In genomic region chr3:184602406-184603155, GRCh38 we compare ENCODE assay signal across 9 cellular contexts. TPM values are rescaled to one million over a fixed set of nuclear protein-coding genes. Genes with fewer than 3 reads are reported as not detected.
DNase-seq lines count a peak whose midpoint lies in the region; ATAC-seq and TF ChIP-seq lines count a peak whose summit lies in the region.
"Had no signal": no experiment of that assay in that cellular context is flagged by ENCODE, and none has a peak within 500 bp of the region (broad histone marks: within the 10 kb centered on the region; RNA-seq: fewer than 3 reads in every experiment).

No MANE protein-coding gene starts in this region.

- no peak for TF ChIP-seq CTCF in body of pancreas (IDR thresholded peaks at IDR 0.05)
- no peak for TF ChIP-seq CTCF in lower lobe of right lung (IDR thresholded peaks at IDR 0.05)
- TF ChIP-seq CTCF in type B pancreatic cell (conservative IDR thresholded peaks at IDR 0.05), result no peak

- H3K36me3 ChIP-seq in body of pancreas (replicated peaks in 1 of 2; ENCODE audit: insufficient read depth in 1 of 2, low read depth in 2 of 2) (no peaks in the 10 kb centered on the region), lower lobe of right lung (no peaks in the 10 kb centered on the region)

- no peaks in the 10 kb centered on the region for H3K9me3 ChIP-seq in body of pancreas
- no peaks in the 10 kb centered on the region for H3K9me3 ChIP-seq in lower lobe of right lung

- no peak overlapping the region for H3K27ac Mint-ChIP-seq in activated naive CD8-positive, alpha-beta T cell
- no peak overlapping the region for H3K27ac Mint-ChIP-seq in activated naive CD8-positive, alpha-beta T cell treated with anti-CD3 and anti-CD28 coated beads for 36 hours
- peak overlapping the region; percentile 75 for H3K27ac Mint-ChIP-seq in type B pancreatic cell

- no peak for DNase-seq in activated naive CD8-positive, alpha-beta T cell treated with anti-CD3 and anti-CD28 coated beads for 36 hours
- DNase-seq in body of pancreas (no peak), lower lobe of right lung (no peak), type B pancreatic cell (ENCODE audit: extremely low spot score, unreplicated experiment) (no peak), middle frontal gyrus (ENCODE audit: extremely low spot score, low spot score) (no peak)
- no peak for DNase-seq in activated CD4-positive, alpha-beta T cell treated with anti-CD3 and anti-CD28 coated beads, Interleukin-2, amount 50 U/mL, for 48 hours
- DNase-seq: AML-193 had no signal

- H3K27me3 ChIP-seq in body of pancreas (no peaks in the 10 kb centered on the region), lower lobe of right lung (ENCODE audit: low read depth) (peaks cover 42% of the 10 kb centered on the region)

- H3K27ac ChIP-seq in body of pancreas (no peak overlapping the region), lower lobe of right lung (no peak overlapping the region)

- no peak for TF ChIP-seq POLR2A in body of pancreas (IDR thresholded peaks at IDR 0.05)

- no peak overlapping the region for H3K4me3 ChIP-seq in body of pancreas
- peak overlapping the region; percentile 25 for H3K4me3 ChIP-seq in lower lobe of right lung

- H3K36me3 Mint-ChIP-seq in activated naive CD8-positive, alpha-beta T cell, result no peaks in the 10 kb centered on the region
- H3K36me3 Mint-ChIP-seq in activated naive CD8-positive, alpha-beta T cell treated with anti-CD3 and anti-CD28 coated beads for 36 hours, result no peaks in the 10 kb centered on the region
- H3K36me3 Mint-ChIP-seq in type B pancreatic cell, result no peaks in the 10 kb centered on the region

- ATAC-seq in body of pancreas (peak; percentile 21), lower lobe of right lung (peak in 1 of 2 donors; percentile 8), HG03139 (IDR thresholded peaks at IDR 0.05; ENCODE audit: unreplicated experiment) (no peak)

- WGBS in body of pancreas, 2 donors, result 42 to 53% methylated on average over 11 of the region's 11 CpGs

- intact Hi-C loops in body of pancreas (cut with DNase I), result no loop called here
- intact Hi-C loops in lower lobe of right lung (cut with DNase I), result no loop called here

- H3K9me3 Mint-ChIP-seq in activated naive CD8-positive, alpha-beta T cell (ENCODE audit: low read depth), result no peaks in the 10 kb centered on the region
- no peaks in the 10 kb centered on the region for H3K9me3 Mint-ChIP-seq in activated naive CD8-positive, alpha-beta T cell treated with anti-CD3 and anti-CD28 coated beads for 36 hours
- H3K9me3 Mint-ChIP-seq in type B pancreatic cell, result peaks cover 4% of the 10 kb centered on the region

- peaks cover 37% of the 10 kb centered on the region for H3K4me1 ChIP-seq in body of pancreas
- peaks cover 31% of the 10 kb centered on the region for H3K4me1 ChIP-seq in lower lobe of right lung

- peaks cover 36% of the 10 kb centered on the region for H3K4me1 Mint-ChIP-seq in activated naive CD8-positive, alpha-beta T cell (ENCODE audit: low read depth)
- H3K4me1 Mint-ChIP-seq in activated naive CD8-positive, alpha-beta T cell treated with anti-CD3 and anti-CD28 coated beads for 36 hours, result peaks cover 25% of the 10 kb centered on the region
- peaks cover 55% of the 10 kb centered on the region for H3K4me1 Mint-ChIP-seq in type B pancreatic cell (ENCODE audit: unreplicated experiment)

- H3K27me3 Mint-ChIP-seq in activated naive CD8-positive, alpha-beta T cell, result peaks cover 27% of the 10 kb centered on the region
- H3K27me3 Mint-ChIP-seq in activated naive CD8-positive, alpha-beta T cell treated with anti-CD3 and anti-CD28 coated beads for 36 hours, result peaks cover 58% of the 10 kb centered on the region
- H3K27me3 Mint-ChIP-seq in type B pancreatic cell, result peaks cover 48% of the 10 kb centered on the region

- H3K4me3 Mint-ChIP-seq in activated naive CD8-positive, alpha-beta T cell, result peak overlapping the region; percentile 68
- H3K4me3 Mint-ChIP-seq in activated naive CD8-positive, alpha-beta T cell treated with anti-CD3 and anti-CD28 coated beads for 36 hours, result no peak overlapping the region
- H3K4me3 Mint-ChIP-seq in type B pancreatic cell, result peak overlapping the region; percentile 85

RNA-seq across cellular contexts. Expression of gene EPHB3, which starts 41.0 kb away (rescaled TPM):
- total RNA-seq in activated naive CD8-positive, alpha-beta T cell treated with anti-CD3 and anti-CD28 coated beads for 36 hours, result under 1 TPM; 0.04 to 0.16 TPM
- 10 to 100 TPM in 1 of 2 donors, 1 to 10 TPM in 1; 7.9 to 10.1 TPM for total RNA-seq in body of pancreas
- total RNA-seq in lower lobe of right lung, result 4.9 TPM
- total RNA-seq in type B pancreatic cell (ENCODE audit: low replicate concordance), result 57.7 and 65.0 TPM in 2 replicates
